ENCODE assay signal across 8 cellular contexts in the genomic region with DNA sequence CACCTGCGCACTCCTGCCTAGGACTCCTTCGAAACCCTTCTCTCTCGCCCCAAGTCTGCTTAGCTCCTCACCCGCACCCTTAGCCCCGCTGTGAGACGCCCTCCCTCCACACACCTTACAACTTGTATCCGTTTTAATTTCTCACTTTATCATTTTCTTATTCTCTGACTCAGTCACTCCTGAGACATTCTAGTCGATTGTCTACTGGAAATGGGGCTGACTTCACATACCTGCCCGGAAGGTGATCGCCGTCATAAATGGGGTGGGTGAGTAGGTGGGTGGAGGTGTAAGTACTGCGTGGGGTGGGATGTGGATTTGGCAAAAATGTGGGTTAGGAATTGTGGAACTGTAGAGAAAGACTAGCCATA. TPM values are rescaled to one million over a fixed set of nuclear protein-coding genes. Genes with fewer than 3 reads are reported as not detected.
A peak's percentile ranks its signal among the peaks of the same experiment; 100 is the strongest.
DNase-seq lines count a peak whose midpoint lies in the region; ATAC-seq and TF ChIP-seq lines count a peak whose summit lies in the region.

No MANE protein-coding gene starts in this region.

- H3K79me1 ChIP-seq in trophoblast cell (ENCODE audit: low read length): peaks cover 7% of the 10 kb centered on the region

- TF ChIP-seq POLR2A in esophagus squamous epithelium (IDR thresholded peaks at IDR 0.05) (no peak), uterus (IDR thresholded peaks at IDR 0.05) (no peak)

- H4K8ac ChIP-seq in trophoblast cell (ENCODE audit: low read depth, low read length): peak overlapping the region; percentile 91

- H4K12ac ChIP-seq in trophoblast cell (ENCODE audit: low read depth, low read length): peak overlapping the region; percentile 79

- peak overlapping the region; percentile 19 for H3K4ac ChIP-seq in trophoblast cell (ENCODE audit: low read depth, low read length)

- intact Hi-C loops in esophagus squamous epithelium (cut with DNase I) (loop anchor here (5.0 kb wide), 1 partner anchor 861 kb away; a partner anchor contains a TSS), uterus (cut with DNase I; ENCODE audit: low total_unique reads) (no loop called here)

- WGBS in esophagus squamous epithelium, 2 donors: 1 to 2% methylated on average over 12 of the region's 12 CpGs
- WGBS in trophoblast cell (ENCODE audit: extremely low coverage, insufficient coverage, insufficient read length): no CpG with 5 or more reads among the region's 12 CpGs

- H2AFZ ChIP-seq in trophoblast cell (ENCODE audit: insufficient read depth, low read length, poor library complexity): peak overlapping the region; percentile 75

- H2BK5ac ChIP-seq in trophoblast cell (ENCODE audit: low read depth, low read length, poor library complexity): peak overlapping the region; percentile 86

- peak overlapping the region; percentile 84 for H4K91ac ChIP-seq in trophoblast cell (ENCODE audit: low read depth, low read length)

- H3K27ac ChIP-seq in BLaER1 treated with 17β-estradiol and CSF1 and Interleukin-3, amounts not matched to agents 10 nM and 100 nM: no peak overlapping the region
- H3K27ac ChIP-seq in esophagus squamous epithelium: peak overlapping the region; percentile 79 to 94 (median 90)
- H3K27ac ChIP-seq in trophoblast cell (ENCODE audit: low read depth, low read length): peak overlapping the region; percentile 93
- H3K27ac ChIP-seq in uterus: peak overlapping the region; percentile 53 to 62

- H2BK12ac ChIP-seq in trophoblast cell (ENCODE audit: low read length): no peak overlapping the region

- no peaks in the 10 kb centered on the region for H3K36me3 ChIP-seq in BLaER1 treated with 17β-estradiol and CSF1 and Interleukin-3, amounts not matched to agents 10 nM and 100 nM
- no peaks in the 10 kb centered on the region for H3K36me3 ChIP-seq in esophagus squamous epithelium
- no peaks in the 10 kb centered on the region for H3K36me3 ChIP-seq in trophoblast cell (ENCODE audit: control insufficient read depth in 1 of 2, insufficient read depth in 2 of 2, low read length in 2 of 2)
- H3K36me3 ChIP-seq in uterus: no peaks in the 10 kb centered on the region

- H3K27me3 ChIP-seq in BLaER1 treated with 17β-estradiol and CSF1 and Interleukin-3, amounts not matched to agents 10 nM and 100 nM: peaks cover 0 to 14% (median 12%) of the 10 kb centered on the region in 11 experiments; a peak in 17 of 22 replicates
- H3K27me3 ChIP-seq in esophagus squamous epithelium (no peaks in the 10 kb centered on the region), trophoblast cell (ENCODE audit: insufficient read depth, low read length) (no peaks in the 10 kb centered on the region), uterus (no peaks in the 10 kb centered on the region)

- peak; percentile 5 for DNase-seq in Jurkat, Clone E6-1 (ENCODE audit: low read depth, low spot score)
- DNase-seq in activated CD8-positive, alpha-beta memory T cell treated with anti-CD3 and anti-CD28 coated beads for 48 hours (ENCODE audit: low read depth in 2 of 3, low spot score in 2 of 3): peak; percentile 27 to 52 (median 29)
- no peak for DNase-seq in esophagus squamous epithelium (lab: John Stamatoyannopoulos, UW)
- DNase-seq in trophoblast cell: peak in 1 of 2 donors; percentile 51
- DNase-seq in uterus: no peak
- DNase-seq in SKM-1 treated with dmso at 0.1 percent for 144 hours (lab: John Stamatoyannopoulos, UW; ENCODE audit: unreplicated experiment): no peak

- peak overlapping the region; percentile 16 to 67 (median 50); a peak in 20 of 22 replicates for H3K4me2 ChIP-seq in BLaER1 treated with 17β-estradiol and CSF1 and Interleukin-3, amounts not matched to agents 10 nM and 100 nM
- H3K4me2 ChIP-seq in trophoblast cell (ENCODE audit: low read length): peak overlapping the region; percentile 79

- peak overlapping the region in 9 of 10 experiments; percentile 27 to 57 (median 35); a peak in 13 of 20 replicates for H3K4me3 ChIP-seq in BLaER1 treated with 17β-estradiol and CSF1 and Interleukin-3, amounts not matched to agents 10 nM and 100 nM
- H3K4me3 ChIP-seq in Jurkat, Clone E6-1 (ENCODE audit: low read length): peak overlapping the region; percentile 55
- peak overlapping the region; percentile 62 to 90 (median 84) for H3K4me3 ChIP-seq in esophagus squamous epithelium
- H3K4me3 ChIP-seq in trophoblast cell (ENCODE audit: low read depth, low read length): peak overlapping the region; percentile 96
- peak overlapping the region; percentile 76 to 87 for H3K4me3 ChIP-seq in uterus

- no peak overlapping the region for H2AK5ac ChIP-seq in trophoblast cell (ENCODE audit: low read length)

- H3K14ac ChIP-seq in trophoblast cell (ENCODE audit: low read length): peak overlapping the region; percentile 92

- peaks cover 10% of the 10 kb centered on the region for H3K79me2 ChIP-seq in trophoblast cell (ENCODE audit: control insufficient read depth, insufficient read depth, low read length, poor library complexity)

- TF ChIP-seq CTCF in esophagus squamous epithelium (IDR thresholded peaks at IDR 0.05) (no peak), uterus (IDR thresholded peaks at IDR 0.05) (no peak)

- H3K9ac ChIP-seq in BLaER1 treated with 17β-estradiol and CSF1 and Interleukin-3, amounts not matched to agents 10 nM and 100 nM: no peak overlapping the region
- peak overlapping the region; percentile 92 for H3K9ac ChIP-seq in trophoblast cell (ENCODE audit: low read length)

- H3K9me3 ChIP-seq in BLaER1 treated with 17β-estradiol and CSF1 and Interleukin-3, amounts not matched to agents 10 nM and 100 nM (replicated peaks in 1 of 11): peaks cover 13 to 24% (median 18%) of the 10 kb centered on the region in 11 experiments
- H3K9me3 ChIP-seq in esophagus squamous epithelium (no peaks in the 10 kb centered on the region), trophoblast cell (ENCODE audit: insufficient read depth, low read depth, low read length) (no peaks in the 10 kb centered on the region), uterus (no peaks in the 10 kb centered on the region)

- H2BK120ac ChIP-seq in trophoblast cell (ENCODE audit: insufficient read depth, low read length, poor library complexity): peak overlapping the region; percentile 88

- ATAC-seq in GM21515 (IDR thresholded peaks at IDR 0.05; ENCODE audit: unreplicated experiment): peak; percentile 41

- no peak overlapping the region for H3K18ac ChIP-seq in trophoblast cell (ENCODE audit: low read length)

- H3K23ac ChIP-seq in trophoblast cell (ENCODE audit: low read length): no peak overlapping the region

- H4K20me1 ChIP-seq in BLaER1 treated with 17β-estradiol and CSF1 and Interleukin-3, amounts not matched to agents 10 nM and 100 nM: no peaks in the 10 kb centered on the region

- H3K4me1 ChIP-seq in BLaER1 treated with 17β-estradiol and CSF1 and Interleukin-3, amounts not matched to agents 10 nM and 100 nM: peaks cover 0 to 8% (median 5%) of the 10 kb centered on the region in 10 experiments; a peak in 6 of 20 replicates
- H3K4me1 ChIP-seq in esophagus squamous epithelium (peaks cover 8 to 67% (median 9%) of the 10 kb centered on the region in 3 donors), trophoblast cell (ENCODE audit: control insufficient read depth in 1 of 2, insufficient read depth in 2 of 2, low read length in 2 of 2) (peaks cover 4 to 10% of the 10 kb centered on the region in 2 experiments), uterus (no peaks in the 10 kb centered on the region)

RNA-seq across cellular contexts. Expression of a gene that starts 0.7 kb away (rescaled TPM):
- polyA plus RNA-seq in Jurkat, Clone E6-1 (2012; ENCODE audit: insufficient read depth, insufficient read length): 23.2 TPM
- 10 to 100 TPM; 37.8 to 81.9 (median 54.8) TPM for total RNA-seq in esophagus squamous epithelium
- 58.6 and 65.6 TPM in 2 replicates for polyA plus RNA-seq in trophoblast cell (2013)
- 10 to 100 TPM in 3 of 4 donors, 1 to 10 TPM in 1; 5.1 to 35.4 (median 13.9) TPM for total RNA-seq in uterus

Comparison
In these comparisons a context has a peak if more than half of its experiments do, and no peak if none do; other contexts are left out.
1. H3K27ac ChIP-seq: peak in esophagus squamous epithelium (4 of 4), trophoblast cell (single experiment) and uterus (2 of 2); none in BLaER1 treated with 17β-estradiol and CSF1 and Interleukin-3, amounts not matched to agents 10 nM and 100 nM (0 of 11).
2. H3K4me3 ChIP-seq: peak in every context shown above with its lines; median percentile 96 in trophoblast cell; 84 in esophagus squamous epithelium; 82 in uterus; 55 in Jurkat, Clone E6-1; 35 in BLaER1 treated with 17β-estradiol and CSF1 and Interleukin-3, amounts not matched to agents 10 nM and 100 nM.
3. DNase-seq: peak in Jurkat, Clone E6-1 (single experiment) and activated CD8-positive, alpha-beta memory T cell treated with anti-CD3 and anti-CD28 coated beads for 48 hours (3 of 3); none in esophagus squamous epithelium (single experiment), uterus (0 of 2) and SKM-1 treated with dmso at 0.1 percent for 144 hours (single experiment).